25 cellular contexts compared by ENCODE assay signal in genomic region chr17:38577244-38577643, GRCh38. TPM values are rescaled to one million over a fixed set of nuclear protein-coding genes. Genes with fewer than 3 reads are reported as not detected.
DNase-seq lines count a peak whose midpoint lies in the region; ATAC-seq, FAIRE-seq and TF ChIP-seq lines count a peak whose summit lies in the region.
"Had no signal": no experiment of that assay in that cellular context is flagged by ENCODE, and none has a peak within 500 bp of the region (broad histone marks: within the 10 kb centered on the region; RNA-seq: fewer than 3 reads in every experiment).

No MANE protein-coding gene starts in this region.

- BruUV-seq in OCI-LY7 (replicated peaks; lab: Mats Ljungman, UMichigan): no TSS peak

- H2BK15ac ChIP-seq in mesendoderm (replicated peaks; ENCODE audit: low read depth): no peak overlapping the region

- H3K9me3 ChIP-seq in astrocyte (ENCODE audit: insufficient read depth, low read depth, low read length) (no peaks in the 10 kb centered on the region), OCI-LY7 (ENCODE audit: low read length) (no peaks in the 10 kb centered on the region), mucosa of descending colon (no peaks in the 10 kb centered on the region)
- H3K9me3 ChIP-seq: ovary, suprapubic skin, uterus had no signal

- H3K9me3 Mint-ChIP-seq in astrocyte (ENCODE audit: unreplicated experiment): peaks cover 3% of the 10 kb centered on the region
- H3K9me3 Mint-ChIP-seq: activated naive CD8-positive, alpha-beta T cell treated with anti-CD3 and anti-CD28 coated beads, Interleukin-2, amount 50 U/mL, for 24 hours had no signal

- ATAC-seq in mucosa of descending colon: no peak
- ATAC-seq in HG02623 (IDR thresholded peaks at IDR 0.05; ENCODE audit: unreplicated experiment): no peak
- ATAC-seq: activated CD4-positive, CD25-positive, alpha-beta regulatory T cell treated with anti-CD3 and anti-CD28 coated beads, Interleukin-2, amount 50 U/mL, for 24 hours; activated CD8-positive, alpha-beta T cell treated with anti-CD3 and anti-CD28 coated beads, Interleukin-2, amount 10 ng/mL, durations not matched to agents 7 days and 5 days; activated naive CD8-positive, alpha-beta T cell treated with anti-CD3 and anti-CD28 coated beads, Interleukin-2, amount 50 U/mL, for 24 hours; naive thymus-derived CD4-positive, alpha-beta T cell; sciatic nerve had no signal

- H3K27ac Mint-ChIP-seq in astrocyte (ENCODE audit: unreplicated experiment): peak overlapping the region; percentile 34
- H3K27ac Mint-ChIP-seq: activated CD8-positive, alpha-beta T cell treated with anti-CD3 and anti-CD28 coated beads, Interleukin-2, amount 10 ng/mL, durations not matched to agents 7 days and 5 days; activated naive CD8-positive, alpha-beta T cell treated with anti-CD3 and anti-CD28 coated beads, Interleukin-2, amount 50 U/mL, for 24 hours; naive thymus-derived CD4-positive, alpha-beta T cell had no signal

- no peak overlapping the region for H3K9ac ChIP-seq in astrocyte (ENCODE audit: low read length)
- no peak overlapping the region for H3K9ac ChIP-seq in mesendoderm (ENCODE audit: low read length)

- H3K4me3 ChIP-seq in LNCaP clone FGC (ENCODE audit: low read depth, low read length): no peak overlapping the region
- H3K4me3 ChIP-seq in astrocyte (ENCODE audit: insufficient read depth, low read depth, low read length): no peak overlapping the region
- H3K4me3 ChIP-seq in mesendoderm (ENCODE audit: low read length): no peak overlapping the region
- H3K4me3 ChIP-seq in OCI-LY7 (ENCODE audit: low read depth, low read length, poor library complexity, severe bottlenecking): no peak overlapping the region
- no peak overlapping the region for H3K4me3 ChIP-seq in mucosa of descending colon
- H3K4me3 ChIP-seq: ovary, uterus had no signal

- peaks cover 11% of the 10 kb centered on the region for H3K4me1 Mint-ChIP-seq in astrocyte (ENCODE audit: low read depth, unreplicated experiment)

- no peaks in the 10 kb centered on the region for H3K36me3 ChIP-seq in astrocyte (ENCODE audit: insufficient read depth, low read length)
- H3K36me3 ChIP-seq in mesendoderm (ENCODE audit: control insufficient read depth, insufficient read depth, low read length): no peaks in the 10 kb centered on the region
- H3K36me3 ChIP-seq in OCI-LY7 (ENCODE audit: insufficient read depth, low read length): no peaks in the 10 kb centered on the region
- no peaks in the 10 kb centered on the region for H3K36me3 ChIP-seq in mucosa of descending colon (ENCODE audit: low read depth)
- H3K36me3 ChIP-seq: brain microvascular endothelial cell, ovary, suprapubic skin, uterus had no signal

- no peak overlapping the region for H2BK120ac ChIP-seq in mesendoderm (ENCODE audit: low read depth, low read length)

- H3K36me3 Mint-ChIP-seq in astrocyte (ENCODE audit: low read depth, unreplicated experiment): peaks cover 5% of the 10 kb centered on the region

- no peak overlapping the region for H2AK5ac ChIP-seq in mesendoderm (ENCODE audit: low read length)

- no peak overlapping the region for H3K56ac ChIP-seq in mesendoderm (ENCODE audit: low read length)

- H3K27me3 Mint-ChIP-seq in astrocyte (ENCODE audit: low read depth, unreplicated experiment): peaks cover 81% of the 10 kb centered on the region

- intact Hi-C loops in OCI-LY7 (cut with micrococcal nuclease; ENCODE audit: unreplicated experiment) (no loop called here), mucosa of descending colon (cut with DNase I, micrococcal nuclease) (no loop called here)

- no peak overlapping the region for H2BK5ac ChIP-seq in mesendoderm (ENCODE audit: low read length)

- no peak overlapping the region for H3K18ac ChIP-seq in mesendoderm (ENCODE audit: low read length)

- no peaks in the 10 kb centered on the region for H3K4me1 ChIP-seq in astrocyte (ENCODE audit: insufficient read depth, low read length)
- peaks cover 3% of the 10 kb centered on the region for H3K4me1 ChIP-seq in mesendoderm (ENCODE audit: control insufficient read depth, low read depth, low read length)
- no peaks in the 10 kb centered on the region for H3K4me1 ChIP-seq in OCI-LY7 (ENCODE audit: insufficient read depth, low read length, poor library complexity, severe bottlenecking)
- no peaks in the 10 kb centered on the region for H3K4me1 ChIP-seq in mucosa of descending colon (ENCODE audit: low read depth)

- H3K23ac ChIP-seq in mesendoderm (ENCODE audit: low read length): peak overlapping the region; percentile 4

- no peak overlapping the region for H3K4me2 ChIP-seq in astrocyte (ENCODE audit: low read length)
- no peak overlapping the region for H3K4me2 ChIP-seq in mesendoderm (ENCODE audit: low read length)
- no peak overlapping the region for H3K4me2 ChIP-seq in OCI-LY7 (ENCODE audit: low read length)

- FAIRE-seq in D721Med (lab: Jason Lieb, UNC): no peak
- no peak for FAIRE-seq in astrocyte (lab: Jason Lieb, UNC)
- FAIRE-seq: G401.6 had no signal

- H3K4ac ChIP-seq in mesendoderm (ENCODE audit: low read depth, low read length): no peak overlapping the region

- H4K5ac ChIP-seq in mesendoderm (ENCODE audit: low read length): no peak overlapping the region

- H3K4me3 Mint-ChIP-seq in astrocyte (ENCODE audit: unreplicated experiment): no peak overlapping the region
- H3K4me3 Mint-ChIP-seq: activated CD8-positive, alpha-beta T cell treated with anti-CD3 and anti-CD28 coated beads, Interleukin-2, amount 10 ng/mL, durations not matched to agents 7 days and 5 days; activated naive CD8-positive, alpha-beta T cell treated with anti-CD3 and anti-CD28 coated beads, Interleukin-2, amount 50 U/mL, for 24 hours had no signal

- DNase-seq in D721Med (ENCODE audit: insufficient read length, low spot score) (no peak), LNCaP clone FGC (ENCODE audit: low read depth) (no peak), astrocyte (ENCODE audit: low read depth) (no peak), mesendoderm (no peak), OCI-LY7 (ENCODE audit: low spot score) (no peak), mucosa of descending colon (no peak)
- DNase-seq in stimulated activated CD4-positive, alpha-beta T cell treated with anti-CD3 and anti-CD28 coated beads, Interleukin-2, amount 100 ng/mL, for 24 hours: no peak
- DNase-seq: activated CD8-positive, alpha-beta T cell treated with anti-CD3 and anti-CD28 coated beads, Interleukin-2, amount 10 ng/mL, durations not matched to agents 7 days and 5 days; activated gamma-delta T cell; activated naive CD8-positive, alpha-beta T cell treated with anti-CD3 and anti-CD28 coated beads, Interleukin-2, amount 50 U/mL, for 24 hours; brain microvascular endothelial cell; DMS 273 treated with DMSO at 0.1 percent for 48 hours; Karpas-422; mesenchymal stem cell; naive thymus-derived CD4-positive, alpha-beta T cell; NCI-H1092 treated with DMSO at 0.1 percent for 48 hours; NCI-H2029 treated with DMSO at 0.1 percent for 48 hours; ovary; uterus had no signal

- peak; percentile 20 for TF ChIP-seq CTCF in D721Med (IDR thresholded peaks at IDR 0.05; ENCODE audit: insufficient read depth, missing control alignments)
- peak; percentile 6; the same call in 1 of the 2 replicates for TF ChIP-seq CTCF in LNCaP clone FGC (IDR thresholded peaks at IDR 0.05; ENCODE audit: control insufficient read depth, extremely low read depth, insufficient read depth)
- no peak for TF ChIP-seq CTCF in astrocyte (IDR thresholded peaks at IDR 0.05; ENCODE audit: insufficient read depth, low read depth, low read length)
- TF ChIP-seq CTCF in OCI-LY7 (conservative IDR thresholded peaks at IDR 0.05; ENCODE audit: low read length): no peak
- no peak for TF ChIP-seq CTCF in mucosa of descending colon (IDR thresholded peaks at IDR 0.05)

- no peak overlapping the region for H2AFZ ChIP-seq in astrocyte (ENCODE audit: low read depth, low read length)
- H2AFZ ChIP-seq in OCI-LY7 (ENCODE audit: low read length): no peak overlapping the region

- H4K8ac ChIP-seq in mesendoderm (ENCODE audit: low read depth, low read length): no peak overlapping the region

- H4K20me1 ChIP-seq in astrocyte (ENCODE audit: insufficient read depth, low read length): peaks cover 6% of the 10 kb centered on the region
- H4K20me1 ChIP-seq in OCI-LY7 (ENCODE audit: insufficient read depth, low read length): no peaks in the 10 kb centered on the region

- peaks cover 63% of the 10 kb centered on the region for H3K27me3 ChIP-seq in astrocyte (ENCODE audit: insufficient read depth, low read length)
- H3K27me3 ChIP-seq in mesendoderm (ENCODE audit: insufficient read depth, low read length, poor library complexity): peaks cover 57% of the 10 kb centered on the region
- H3K27me3 ChIP-seq: ovary had no signal

- H3K79me1 ChIP-seq in mesendoderm (ENCODE audit: low read length): no peaks in the 10 kb centered on the region

- no CpG with 5 or more reads among the region's 3 CpGs for WGBS in mesendoderm (ENCODE audit: extremely low coverage, insufficient coverage, low lambda C conversion rate)

- POLR2A ChIA-PET in OCI-LY7 (lab: Charles Lee): no interaction called here

- no peaks in the 10 kb centered on the region for H3K9me2 ChIP-seq in OCI-LY7 (ENCODE audit: insufficient read depth, low read length)

- CTCF ChIA-PET in OCI-LY7 (lab: Charles Lee; ENCODE audit: unreplicated experiment): interaction anchor here (0.5 kb wide), 1 partner anchor 19 kb away, joined by 5 read pairs; no protein-coding TSS in a partner anchor

- H3K79me2 ChIP-seq in astrocyte (ENCODE audit: insufficient read depth, low read length) (no peaks in the 10 kb centered on the region), mesendoderm (ENCODE audit: control insufficient read depth, insufficient read depth, low read length) (no peaks in the 10 kb centered on the region), OCI-LY7 (ENCODE audit: insufficient read depth, low read depth, low read length) (no peaks in the 10 kb centered on the region)

- H3K27ac ChIP-seq in astrocyte (ENCODE audit: low read depth, low read length): no peak overlapping the region
- H3K27ac ChIP-seq in mesendoderm (ENCODE audit: low read depth, low read length): no peak overlapping the region
- no peak overlapping the region for H3K27ac ChIP-seq in OCI-LY7 (ENCODE audit: low read depth, low read length, poor library complexity, severe bottlenecking)
- H3K27ac ChIP-seq: brain microvascular endothelial cell, ovary, suprapubic skin, uterus had no signal

RNA-seq across cellular contexts. Expression of gene SRCIN1, which starts 28.5 kb away (rescaled TPM):
- total RNA-seq in astrocyte: 0.75 and 1.5 TPM in 2 replicates
- polyA plus RNA-seq in mesendoderm (2013, experiment 1 of 2): 1.5 TPM
- polyA plus RNA-seq in mesendoderm (2013, experiment 2 of 2): 0.97 TPM
- 0.15 and 1.5 TPM in 2 replicates for total RNA-seq in OCI-LY7 (2014; rRNA removed; shearing (Covaris generic))
- 4.6 and 4.9 TPM in 2 replicates for total RNA-seq in OCI-LY7 (2022)
- total RNA-seq in mucosa of descending colon: 1 to 10 TPM; 2.3 to 7.0 (median 2.5) TPM
- total RNA-seq: RPMI7951 had no signal
- polyA plus RNA-seq: naive thymus-derived CD4-positive, alpha-beta T cell had no signal

Comparison
In these comparisons a context has a peak if more than half of its experiments do, and no peak if none do; other contexts are left out.
1. CTCF ChIP-seq: peak in D721Med (single experiment) and LNCaP clone FGC (single experiment); none in astrocyte (single experiment), OCI-LY7 (single experiment) and mucosa of descending colon (single experiment).